ENCODE assay signal across 8 cellular contexts in genomic region chr10:80454526-80455460, GRCh38. TPM values are rescaled to one million over a fixed set of nuclear protein-coding genes. Genes with fewer than 3 reads are reported as not detected.
A peak's percentile ranks its signal among the peaks of the same experiment; 100 is the strongest.
DNase-seq lines count a peak whose midpoint lies in the region; ATAC-seq and TF ChIP-seq lines count a peak whose summit lies in the region.

No MANE protein-coding gene starts in this region.

- no peaks in the 10 kb centered on the region for H3K9me3 ChIP-seq in ES-I3 (ENCODE audit: control insufficient read depth, insufficient read depth, low read length)

- no peaks in the 10 kb centered on the region for H3K36me3 ChIP-seq in ES-I3 (ENCODE audit: insufficient read depth, low read length)

- peak overlapping the region; percentile 92 for H3K9ac ChIP-seq in ES-I3 (ENCODE audit: low read depth, low read length)

- H3K4me1 ChIP-seq in ES-I3 (ENCODE audit: insufficient read depth, low read length), result peaks cover 18% of the 10 kb centered on the region

- peaks cover 33% of the 10 kb centered on the region for H3K36me3 Mint-ChIP-seq in activated T-cell treated with anti-CD3 and anti-CD28 coated beads, Interleukin-2, amount 50 U/mL, for 24 hours (ENCODE audit: low read depth)
- no peaks in the 10 kb centered on the region for H3K36me3 Mint-ChIP-seq in osteocyte (ENCODE audit: unreplicated experiment)

- peak overlapping the region; percentile 96 for H3K27ac Mint-ChIP-seq in activated T-cell treated with anti-CD3 and anti-CD28 coated beads, Interleukin-2, amount 50 U/mL, for 24 hours
- peak overlapping the region; percentile 60 for H3K27ac Mint-ChIP-seq in osteocyte (ENCODE audit: unreplicated experiment)

- no peaks in the 10 kb centered on the region for H3K27me3 Mint-ChIP-seq in activated T-cell treated with anti-CD3 and anti-CD28 coated beads, Interleukin-2, amount 50 U/mL, for 24 hours
- H3K27me3 Mint-ChIP-seq in osteocyte (ENCODE audit: unreplicated experiment), result no peaks in the 10 kb centered on the region

- DNase-seq in HL-60 (ENCODE audit: low read depth in 1 of 2, low spot score in 1 of 2), result peak in 1 of 2 experiments; percentile 39
- peak; percentile 66 for DNase-seq in activated T-cell treated with anti-CD3 and anti-CD28 coated beads, Interleukin-2, amount 50 U/mL, for 24 hours
- peak; percentile 57 for DNase-seq in glomerular visceral epithelial cell (ENCODE audit: extremely low spot score)
- DNase-seq in osteocyte (ENCODE audit: extremely low spot score, unreplicated experiment), result peak; percentile 88
- DNase-seq in amniotic stem cell (lab: John Stamatoyannopoulos, UW), result no peak
- DNase-seq in SHP77 (lab: John Stamatoyannopoulos, UW), result no peak

- H3K4me1 Mint-ChIP-seq in activated T-cell treated with anti-CD3 and anti-CD28 coated beads, Interleukin-2, amount 50 U/mL, for 24 hours (ENCODE audit: low read depth), result peaks cover 47% of the 10 kb centered on the region
- peaks cover 40% of the 10 kb centered on the region for H3K4me1 Mint-ChIP-seq in osteocyte (ENCODE audit: unreplicated experiment)

- peak overlapping the region; percentile 75 for H3K27ac ChIP-seq in HL-60 (replicated peaks)

- peak overlapping the region; percentile 83 for H3K4me3 ChIP-seq in HL-60 (replicated peaks; ENCODE audit: insufficient read depth, low read length)

- ATAC-seq in GM21390 (IDR thresholded peaks at IDR 0.05; ENCODE audit: unreplicated experiment), result peak; percentile 21

- peak overlapping the region; percentile 98 for H3K4me3 Mint-ChIP-seq in activated T-cell treated with anti-CD3 and anti-CD28 coated beads, Interleukin-2, amount 50 U/mL, for 24 hours
- peak overlapping the region; percentile 94 for H3K4me3 Mint-ChIP-seq in osteocyte (ENCODE audit: unreplicated experiment)

- H3K27me3 ChIP-seq in HL-60 (ENCODE audit: insufficient read depth, poor library complexity, severe bottlenecking), result no peaks in the 10 kb centered on the region

- no peaks in the 10 kb centered on the region for H3K9me3 Mint-ChIP-seq in activated T-cell treated with anti-CD3 and anti-CD28 coated beads, Interleukin-2, amount 50 U/mL, for 24 hours
- no peaks in the 10 kb centered on the region for H3K9me3 Mint-ChIP-seq in osteocyte (ENCODE audit: unreplicated experiment)

- TF ChIP-seq CTCF in HL-60 (IDR thresholded peaks at IDR 0.05; ENCODE audit: insufficient read depth, low read length), result no peak
- TF ChIP-seq CTCF in osteocyte (IDR thresholded peaks at IDR 0.05), result no peak

RNA-seq across cellular contexts. Expression of gene TSPAN14, which starts 0.7 kb away (rescaled TPM):
- 50.7 and 51.4 TPM in 2 replicates for total RNA-seq in osteocyte

RNA-seq across cellular contexts. Expression of gene PRXL2A, which starts 46.4 kb away (rescaled TPM):
- 56.8 and 59.2 TPM in 2 replicates for total RNA-seq in osteocyte

Comparison
In these comparisons a context has a peak if more than half of its experiments do, and no peak if none do; other contexts are left out.
1. DNase-seq: peak in activated T-cell treated with anti-CD3 and anti-CD28 coated beads, Interleukin-2, amount 50 U/mL, for 24 hours (single experiment), glomerular visceral epithelial cell (single experiment) and osteocyte (single experiment); none in amniotic stem cell (single experiment) and SHP77 (0 of 2).